Comparison of ENCODE assay signal across 18 cellular contexts in the genomic region with DNA sequence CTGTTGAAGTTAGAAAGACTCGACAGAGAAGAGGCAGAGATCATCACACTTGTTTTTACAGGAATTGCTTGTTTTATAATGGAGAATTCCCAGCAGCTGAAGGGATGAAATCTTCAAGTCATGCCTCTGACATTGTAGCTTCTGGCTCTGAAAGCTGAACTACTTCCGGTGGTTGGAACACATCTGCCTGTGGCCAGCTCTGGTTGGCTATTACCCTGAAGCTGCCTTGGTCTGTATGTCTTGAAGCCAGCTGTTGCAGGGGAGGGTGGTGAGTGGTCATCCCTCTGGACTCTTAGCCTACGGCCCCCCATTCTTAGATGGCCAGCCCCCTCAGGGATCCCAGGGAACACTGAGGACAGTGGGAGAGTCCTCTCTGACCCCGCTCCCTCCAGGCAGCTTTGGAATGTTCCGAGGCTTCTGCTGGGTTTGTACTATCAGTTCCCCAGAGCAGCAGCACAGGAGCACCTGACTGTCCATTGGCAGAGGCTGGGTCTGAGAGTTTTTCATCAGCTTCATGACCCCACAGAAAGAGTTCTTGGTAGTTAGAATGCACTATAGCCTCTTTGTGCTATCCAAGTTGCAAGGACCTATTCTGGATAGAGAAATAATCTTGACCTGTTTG.
DNase-seq lines count a peak whose midpoint lies in the region; ATAC-seq and TF ChIP-seq lines count a peak whose summit lies in the region.
"Had no signal": no experiment of that assay in that cellular context is flagged by ENCODE, and none has a peak within 500 bp of the region (broad histone marks: within the 10 kb centered on the region; RNA-seq: fewer than 3 reads in every experiment).

No MANE protein-coding gene starts in this region.

- peak; percentile 23 for DNase-seq in DND-41
- peak; percentile 19 for DNase-seq in HFF-Myc (ENCODE audit: extremely low read depth, low read depth)
- DNase-seq in MM.1S = peak; percentile 17
- no peak for DNase-seq in left ventricle myocardium superior
- DNase-seq in HPDE6-E6E7 (ENCODE audit: extremely low spot score) = no peak
- no peak for DNase-seq in dorsolateral prefrontal cortex
- DNase-seq in NCI-H510A treated with DMSO at 0.1 percent for 48 hours (lab: John Stamatoyannopoulos, UW) = no peak
- DNase-seq: CD8-positive, alpha-beta memory T cell; DMS79; IMR-90; NCI-H1436 treated with DMSO at 0.1 percent for 48 hours; NCI-H2081; NCI-H524; SHP77; T-helper 1 cell had no signal

- H3K27ac ChIP-seq in DND-41 (ENCODE audit: low read length) (no peak overlapping the region), MM.1S (ENCODE audit: low read length) (no peak overlapping the region), dorsolateral prefrontal cortex (no peak overlapping the region)
- H3K27ac ChIP-seq: BLaER1 treated with 17β-estradiol and CSF1 and Interleukin-3, amounts not matched to agents 10 nM and 100 nM had no signal

- ATAC-seq in DND-41 (ENCODE audit: insufficient read depth, low read depth) (peak; percentile 83), left ventricle myocardium superior (peak; percentile 76)
- ATAC-seq: HCT116, SK-N-SH treated with all-trans-retinoic acid at 6 μM for 48 hours had no signal

- no peaks in the 10 kb centered on the region for H3F3A ChIP-seq in MM.1S (ENCODE audit: insufficient read depth, low read length)

- no peak for TF ChIP-seq CTCF in DND-41 (IDR thresholded peaks at IDR 0.05; ENCODE audit: borderline replicate concordance, extremely low read depth, low read length, poor library complexity, severe bottlenecking)
- no peak for TF ChIP-seq CTCF in HFF-Myc (IDR thresholded peaks at IDR 0.05; ENCODE audit: low read depth, low read length, missing control alignments)
- TF ChIP-seq CTCF in MM.1S (IDR thresholded peaks at IDR 0.05; ENCODE audit: low read length) = no peak
- no peak for TF ChIP-seq CTCF in dorsolateral prefrontal cortex (IDR thresholded peaks at IDR 0.05 in 54 of 56, conservative IDR thresholded peaks at IDR 0.05 in 2 of 56; ENCODE audit: low read depth in 1 of 56, partially characterized antibody in 56 of 56)

- H3K27me3 ChIP-seq in DND-41 (ENCODE audit: insufficient read depth, low read length, poor library complexity) = no peaks in the 10 kb centered on the region
- H3K27me3 ChIP-seq in MM.1S (replicated peaks; ENCODE audit: insufficient read depth, low read length) = no peaks in the 10 kb centered on the region
- no peaks in the 10 kb centered on the region for H3K27me3 ChIP-seq in dorsolateral prefrontal cortex
- H3K27me3 ChIP-seq: BLaER1 treated with 17β-estradiol and CSF1 and Interleukin-3, amounts not matched to agents 10 nM and 100 nM had no signal

- H3K9me3 ChIP-seq in DND-41 (ENCODE audit: insufficient read depth, low read length, severe bottlenecking) = no peaks in the 10 kb centered on the region
- no peaks in the 10 kb centered on the region for H3K9me3 ChIP-seq in MM.1S (replicated peaks; ENCODE audit: insufficient read depth, low read length)

- H3K79me2 ChIP-seq in DND-41 (ENCODE audit: insufficient read depth, low read length) (no peaks in the 10 kb centered on the region), MM.1S (ENCODE audit: low read length) (no peaks in the 10 kb centered on the region)

- H3K9me2 ChIP-seq in MM.1S (replicated peaks; ENCODE audit: insufficient read depth, low read length) = no peaks in the 10 kb centered on the region

- H4K20me1 ChIP-seq in DND-41 (ENCODE audit: insufficient read depth, low read length) = no peaks in the 10 kb centered on the region
- no peaks in the 10 kb centered on the region for H4K20me1 ChIP-seq in MM.1S (ENCODE audit: insufficient read depth, low read length)
- H4K20me1 ChIP-seq: BLaER1 treated with 17β-estradiol and CSF1 and Interleukin-3, amounts not matched to agents 10 nM and 100 nM had no signal

- H3K4me3 ChIP-seq in DND-41 (ENCODE audit: low read depth in 1 of 2, low read length in 2 of 2) = no peak overlapping the region
- H3K4me3 ChIP-seq in HFF-Myc (replicated peaks; ENCODE audit: low read depth, low read length) = no peak overlapping the region
- no peak overlapping the region for H3K4me3 ChIP-seq in MM.1S (ENCODE audit: low read length)
- H3K4me3 ChIP-seq in dorsolateral prefrontal cortex = no peak overlapping the region
- H3K4me3 ChIP-seq: BLaER1 treated with 17β-estradiol and CSF1 and Interleukin-3, amounts not matched to agents 10 nM and 100 nM had no signal

- intact Hi-C loops in left ventricle myocardium superior (cut with micrococcal nuclease) = no loop called here
- intact Hi-C loops in dorsolateral prefrontal cortex (cut with DNase I) = no loop called here

- H3K4me2 ChIP-seq in DND-41 (ENCODE audit: insufficient read depth, low read length) (no peak overlapping the region), MM.1S (ENCODE audit: low read depth, low read length) (no peak overlapping the region)
- H3K4me2 ChIP-seq: BLaER1 treated with 17β-estradiol and CSF1 and Interleukin-3, amounts not matched to agents 10 nM and 100 nM had no signal

- H3K36me3 ChIP-seq in DND-41 (ENCODE audit: insufficient read depth, low read length) = no peaks in the 10 kb centered on the region
- H3K36me3 ChIP-seq in MM.1S (replicated peaks; ENCODE audit: insufficient read depth, low read length) = no peaks in the 10 kb centered on the region

- H3K4me1 ChIP-seq in DND-41 (ENCODE audit: insufficient read depth, low read length) (peaks cover 6% of the 10 kb centered on the region), MM.1S (ENCODE audit: low read length) (no peaks in the 10 kb centered on the region)
- H3K4me1 ChIP-seq: BLaER1 treated with 17β-estradiol and CSF1 and Interleukin-3, amounts not matched to agents 10 nM and 100 nM had no signal

- H2AFZ ChIP-seq in DND-41 (ENCODE audit: low read depth, low read length) = no peak overlapping the region; the same call in 1 of the 2 replicates
- H2AFZ ChIP-seq in MM.1S (ENCODE audit: low read length) = no peak overlapping the region

- H3K9ac ChIP-seq in DND-41 (ENCODE audit: low read depth, low read length) (no peak overlapping the region), MM.1S (ENCODE audit: low read length) (no peak overlapping the region)
- H3K9ac ChIP-seq: BLaER1 treated with 17β-estradiol and CSF1 and Interleukin-3, amounts not matched to agents 10 nM and 100 nM had no signal

Comparison
In these comparisons a context has a peak if more than half of its experiments do, and no peak if none do; other contexts are left out.
1. DNase-seq: peak in DND-41 (single experiment), HFF-Myc (single experiment) and MM.1S (single experiment); none in left ventricle myocardium superior (single experiment), HPDE6-E6E7 (single experiment), dorsolateral prefrontal cortex (0 of 10) and NCI-H510A treated with DMSO at 0.1 percent for 48 hours (single experiment).